Comparison of ENCODE assay signal across 8 cellular contexts in genomic region chr10:80465839-80466590, GRCh38. TPM values are rescaled to one million over a fixed set of nuclear protein-coding genes. Genes with fewer than 3 reads are reported as not detected.
DNase-seq lines count a peak whose midpoint lies in the region; ATAC-seq and TF ChIP-seq lines count a peak whose summit lies in the region.

No MANE protein-coding gene starts in this region.

- no peaks in the 10 kb centered on the region for H3K27me3 ChIP-seq in right cardiac atrium (ENCODE audit: control insufficient read depth, insufficient read depth)
- no peaks in the 10 kb centered on the region for H3K27me3 ChIP-seq in right lobe of liver

- H3K4me1 ChIP-seq in right cardiac atrium (ENCODE audit: control insufficient read depth, insufficient read depth, low read length) (peaks cover 48% of the 10 kb centered on the region), right lobe of liver (peaks cover 4 to 75% (median 34%) of the 10 kb centered on the region in 4 donors), urinary bladder (ENCODE audit: insufficient read depth) (peaks cover 5% of the 10 kb centered on the region)

- TF ChIP-seq POLR2A in right lobe of liver (IDR thresholded peaks at IDR 0.05) = no peak

- ATAC-seq in right cardiac atrium = no peak
- ATAC-seq in left ventricle myocardium superior = no peak
- no peak for ATAC-seq in right lobe of liver
- ATAC-seq in HG03571 (IDR thresholded peaks at IDR 0.05; ENCODE audit: unreplicated experiment) = no peak

- TF ChIP-seq CTCF in right lobe of liver (IDR thresholded peaks at IDR 0.05) = no peak

- H3K4me3 ChIP-seq in right cardiac atrium (ENCODE audit: low read length) = no peak overlapping the region
- no peak overlapping the region for H3K4me3 ChIP-seq in right lobe of liver
- H3K4me3 ChIP-seq in urinary bladder (ENCODE audit: low read depth, low read length) = no peak overlapping the region

- H3K27ac ChIP-seq in right cardiac atrium (ENCODE audit: low read length) (peak overlapping the region; percentile 66), right lobe of liver (peak overlapping the region in 2 of 3 donors; percentile 49 to 73), urinary bladder (ENCODE audit: low read depth) (peak overlapping the region; percentile 59)

- 82% methylated on average over 10 of the region's 10 CpGs for WGBS in right cardiac atrium
- WGBS in right lobe of liver (ENCODE audit: insufficient coverage, low coverage, low lambda C conversion rate, missing lambda C conversion rate) = 76% methylated on average over 10 of the region's 10 CpGs
- WGBS in urinary bladder = 90% methylated on average over 10 of the region's 10 CpGs

- H3K9me3 ChIP-seq in right cardiac atrium (ENCODE audit: control insufficient read depth, low read length) (no peaks in the 10 kb centered on the region), right lobe of liver (no peaks in the 10 kb centered on the region)

- H3K36me3 ChIP-seq in right lobe of liver (peaks cover 0 to 12% (median 4%) of the 10 kb centered on the region in 4 donors), urinary bladder (ENCODE audit: insufficient read depth) (no peaks in the 10 kb centered on the region)

- intact Hi-C loops in right cardiac atrium (cut with DNase I) = no loop called here
- intact Hi-C loops in left ventricle myocardium superior (cut with micrococcal nuclease) = no loop called here
- intact Hi-C loops in right lobe of liver (cut with DNase I) = no loop called here

- DNase-seq in right cardiac atrium (no peak), left ventricle myocardium superior (no peak), right lobe of liver (no peak), SHP77 treated with DMSO at 0.1 percent for 48 hours (lab: John Stamatoyannopoulos, UW) (no peak), NCI-H345 treated with DMSO at 0.1 percent for 48 hours (lab: John Stamatoyannopoulos, UW; ENCODE audit: unreplicated experiment) (no peak)
- DNase-seq in activated T-cell treated with anti-CD3 and anti-CD28 coated beads, Interleukin-2, amount 50 U/mL, for 48 hours = peak; percentile 55 to 57

RNA-seq across cellular contexts. Expression of gene TSPAN14, which starts 11.9 kb away (rescaled TPM):
- 10 to 100 TPM; 24.4 to 44.1 (median 34.1) TPM for total RNA-seq in right cardiac atrium
- 27.6 TPM for polyA plus RNA-seq in right cardiac atrium
- 41.2 TPM for total RNA-seq in left ventricle myocardium superior
- 10 to 100 TPM; 22.1 to 39.0 (median 28.4) TPM for total RNA-seq in right lobe of liver
- 26.4 TPM for total RNA-seq in urinary bladder
- 65.1 TPM for polyA plus RNA-seq in urinary bladder

RNA-seq across cellular contexts. Expression of gene PRXL2A, which starts 57.7 kb away (rescaled TPM):
- total RNA-seq in right cardiac atrium (100 to 1,000 TPM in 2 of 4 donors, 10 to 100 TPM in 2; 91.3 to 162 (median 100) TPM), left ventricle myocardium superior (119 TPM), right lobe of liver (10 to 100 TPM; 41.3 to 89.8 (median 80.5) TPM), urinary bladder (52.9 TPM)
- polyA plus RNA-seq in right cardiac atrium (105 TPM), urinary bladder (59.1 TPM)

Comparison
In these comparisons a context has a peak if more than half of its experiments do, and no peak if none do; other contexts are left out.
1. DNase-seq: peak in activated T-cell treated with anti-CD3 and anti-CD28 coated beads, Interleukin-2, amount 50 U/mL, for 48 hours (2 of 2); none in right cardiac atrium (0 of 3), left ventricle myocardium superior (single experiment), right lobe of liver (0 of 3), SHP77 treated with DMSO at 0.1 percent for 48 hours (single experiment) and NCI-H345 treated with DMSO at 0.1 percent for 48 hours (single experiment).
2. Peak in every context shown above with its lines, with median percentiles within 50 percentile points of each other: H3K27ac ChIP-seq.